In genomic region chr12:104498211-104498801, GRCh38 we compare ENCODE assay signal across 14 cellular contexts. TPM values are rescaled to one million over a fixed set of nuclear protein-coding genes. Genes with fewer than 3 reads are reported as not detected.
DNase-seq lines count a peak whose midpoint lies in the region; ATAC-seq and TF ChIP-seq lines count a peak whose summit lies in the region.
"Had no signal": no experiment of that assay in that cellular context is flagged by ENCODE, and none has a peak within 500 bp of the region (broad histone marks: within the 10 kb centered on the region; RNA-seq: fewer than 3 reads in every experiment).

No MANE protein-coding gene starts in this region.

- no peak for TF ChIP-seq CTCF in mesothelial cell of epicardium (IDR thresholded peaks at IDR 0.05; ENCODE audit: unreplicated experiment)
- no peak for TF ChIP-seq CTCF in GM10248 (IDR thresholded peaks at IDR 0.05; ENCODE audit: control extremely low read depth, extremely low read depth, low read depth, missing control alignments)
- no peak for TF ChIP-seq CTCF in sigmoid colon (IDR thresholded peaks at IDR 0.05)

- H3K4me1 ChIP-seq in BLaER1 treated with 17β-estradiol and CSF1 and Interleukin-3, amounts not matched to agents 10 nM and 100 nM = peaks cover 84 to 100% (median 98%) of the 10 kb centered on the region in 10 experiments
- H3K4me1 ChIP-seq in sigmoid colon = peaks cover 0 to 22% (median 12%) of the 10 kb centered on the region in 4 donors
- H3K4me1 ChIP-seq: Caco-2 had no signal

- TF ChIP-seq POLR2A in sigmoid colon (IDR thresholded peaks at IDR 0.05) = no peak

- no peaks in the 10 kb centered on the region for H3K27me3 ChIP-seq in BLaER1 treated with 17β-estradiol and CSF1 and Interleukin-3, amounts not matched to agents 10 nM and 100 nM
- no peaks in the 10 kb centered on the region for H3K27me3 ChIP-seq in sigmoid colon
- H3K27me3 ChIP-seq: esophagus muscularis mucosa had no signal

- H4K20me1 ChIP-seq in BLaER1 treated with 17β-estradiol and CSF1 and Interleukin-3, amounts not matched to agents 10 nM and 100 nM = peaks cover 51 to 100% (median 83%) of the 10 kb centered on the region in 11 experiments; a peak in 21 of 22 replicates

- WGBS in sigmoid colon, 2 donors = 73 to 84% methylated on average over 8 of the region's 8 CpGs

- peaks cover 0 to 70% (median 27%) of the 10 kb centered on the region in 11 experiments; a peak in 19 of 22 replicates for H3K36me3 ChIP-seq in BLaER1 treated with 17β-estradiol and CSF1 and Interleukin-3, amounts not matched to agents 10 nM and 100 nM
- H3K36me3 ChIP-seq in sigmoid colon = no peaks in the 10 kb centered on the region
- H3K36me3 ChIP-seq: esophagus muscularis mucosa had no signal

- H3K9me3 ChIP-seq in BLaER1 treated with 17β-estradiol and CSF1 and Interleukin-3, amounts not matched to agents 10 nM and 100 nM (replicated peaks in 1 of 11) = no peaks in the 10 kb centered on the region
- H3K9me3 ChIP-seq in sigmoid colon = no peaks in the 10 kb centered on the region
- H3K9me3 ChIP-seq: Caco-2, esophagus muscularis mucosa had no signal

- ATAC-seq in GM21619 (IDR thresholded peaks at IDR 0.05; ENCODE audit: unreplicated experiment) = no peak
- ATAC-seq: left lobe of liver, right cardiac atrium had no signal

- peaks cover 94% of the 10 kb centered on the region for H3K4me1 Mint-ChIP-seq in activated CD4-positive, alpha-beta memory T cell treated with anti-CD3 and anti-CD28 coated beads, Interleukin-2, amount 10 ng/mL, durations not matched to agents 7 days and 5 days
- peaks cover 42% of the 10 kb centered on the region for H3K4me1 Mint-ChIP-seq in mesothelial cell of epicardium

- intact Hi-C loops in sigmoid colon (cut with DNase I) = no loop called here

- peaks cover 54% of the 10 kb centered on the region for H3K36me3 Mint-ChIP-seq in activated CD4-positive, alpha-beta memory T cell treated with anti-CD3 and anti-CD28 coated beads, Interleukin-2, amount 10 ng/mL, durations not matched to agents 7 days and 5 days (ENCODE audit: low read depth)
- no peaks in the 10 kb centered on the region for H3K36me3 Mint-ChIP-seq in mesothelial cell of epicardium

- CTCF ChIA-PET in activated CD4-positive, alpha-beta memory T cell treated with anti-CD3 and anti-CD28 coated beads, Interleukin-2, amount 10 ng/mL, durations not matched to agents 7 days and 5 days (lab: Charles Lee) = interaction anchor here (0.6 kb wide), 1 partner anchor 284 kb away, joined by 3 read pairs; no protein-coding TSS in a partner anchor
- CTCF ChIA-PET in GM10248 (lab: Yijun Ruan, JAX) = no interaction called here

- no peaks in the 10 kb centered on the region for H3K9me3 Mint-ChIP-seq in activated CD4-positive, alpha-beta memory T cell treated with anti-CD3 and anti-CD28 coated beads, Interleukin-2, amount 10 ng/mL, durations not matched to agents 7 days and 5 days
- no peaks in the 10 kb centered on the region for H3K9me3 Mint-ChIP-seq in mesothelial cell of epicardium

- H3K4me3 Mint-ChIP-seq in activated CD4-positive, alpha-beta memory T cell treated with anti-CD3 and anti-CD28 coated beads, Interleukin-2, amount 10 ng/mL, durations not matched to agents 7 days and 5 days = peak overlapping the region; percentile 43
- no peak overlapping the region for H3K4me3 Mint-ChIP-seq in mesothelial cell of epicardium

- peak overlapping the region in 9 of 11 experiments; percentile 29 to 64 (median 38); a peak in 14 of 22 replicates for H3K9ac ChIP-seq in BLaER1 treated with 17β-estradiol and CSF1 and Interleukin-3, amounts not matched to agents 10 nM and 100 nM

- DNase-seq in LHCN-M2 (ENCODE audit: low read depth) (peak; percentile 22), mesothelial cell of epicardium (ENCODE audit: low spot score in 2 of 2, unreplicated experiment in 2 of 2) (no peak), NCI-H69 (lab: John Stamatoyannopoulos, UW) (no peak), GM10248 (ENCODE audit: extremely low spot score) (no peak), sigmoid colon (no peak)
- DNase-seq in activated CD4-positive, alpha-beta memory T cell treated with anti-CD3 and anti-CD28 coated beads, Interleukin-2, amount 10 ng/mL, durations not matched to agents 7 days and 5 days = peak; percentile 41
- DNase-seq: Caco-2, NCI-H2081, right cardiac atrium had no signal

- peak overlapping the region in 10 of 11 experiments; percentile 21 to 78 (median 69); a peak in 18 of 22 replicates for H3K27ac ChIP-seq in BLaER1 treated with 17β-estradiol and CSF1 and Interleukin-3, amounts not matched to agents 10 nM and 100 nM
- H3K27ac ChIP-seq in sigmoid colon = no peak overlapping the region
- H3K27ac ChIP-seq: esophagus muscularis mucosa, SK-N-MC had no signal

- peak overlapping the region; percentile 61 to 83 (median 77) for H3K4me2 ChIP-seq in BLaER1 treated with 17β-estradiol and CSF1 and Interleukin-3, amounts not matched to agents 10 nM and 100 nM

- H3K4me3 ChIP-seq in BLaER1 treated with 17β-estradiol and CSF1 and Interleukin-3, amounts not matched to agents 10 nM and 100 nM = no peak overlapping the region
- H3K4me3 ChIP-seq in sigmoid colon = no peak overlapping the region
- H3K4me3 ChIP-seq: esophagus muscularis mucosa, SK-N-MC had no signal

- H3K27ac Mint-ChIP-seq in activated CD4-positive, alpha-beta memory T cell treated with anti-CD3 and anti-CD28 coated beads, Interleukin-2, amount 10 ng/mL, durations not matched to agents 7 days and 5 days = peak overlapping the region; percentile 78
- peak overlapping the region; percentile 70 for H3K27ac Mint-ChIP-seq in mesothelial cell of epicardium

- H3K27me3 Mint-ChIP-seq in activated CD4-positive, alpha-beta memory T cell treated with anti-CD3 and anti-CD28 coated beads, Interleukin-2, amount 10 ng/mL, durations not matched to agents 7 days and 5 days = no peaks in the 10 kb centered on the region
- H3K27me3 Mint-ChIP-seq in mesothelial cell of epicardium (ENCODE audit: low read depth) = no peaks in the 10 kb centered on the region

- TF ChIP-seq EP300 in sigmoid colon (IDR thresholded peaks at IDR 0.05) = no peak

- POLR2A ChIA-PET in activated CD4-positive, alpha-beta memory T cell treated with anti-CD3 and anti-CD28 coated beads, Interleukin-2, amount 10 ng/mL, durations not matched to agents 7 days and 5 days (lab: Charles Lee) = interaction anchor here (0.8 to 1.5 kb wide), 4 partner anchors 17 to 41 kb away, joined by 3 to 8 read pairs (median 6); partner anchors contain the start of gene CHST11
- POLR2A ChIA-PET in GM10248 (lab: Yijun Ruan, JAX) = no interaction called here

RNA-seq across cellular contexts. Expression of gene CHST11, which starts 41.6 kb away (rescaled TPM):
- total RNA-seq in LHCN-M2 (2014; rRNA removed) (3.4 and 4.6 TPM in 2 replicates), mesothelial cell of epicardium (9.0 to 15.0 TPM (median 12.1 TPM) in 3 replicates), sigmoid colon (10 to 100 TPM in 2 of 4 donors, 1 to 10 TPM in 2; 9.9 to 22.8 (median 13.6) TPM)
- 3.1 TPM for polyA plus RNA-seq in LHCN-M2 (2012)
- 100 to 1,000 TPM; 124 to 125 TPM for total RNA-seq in activated CD4-positive, alpha-beta memory T cell treated with anti-CD3 and anti-CD28 coated beads, Interleukin-2, amount 10 ng/mL, durations not matched to agents 7 days and 5 days
- 10 to 100 TPM in 1 of 3 donors, 1 to 10 TPM in 1, under 1 TPM in 1; 0.60 to 10.2 (median 2.1) TPM for polyA plus RNA-seq in sigmoid colon

Comparison
In these comparisons a context has a peak if more than half of its experiments do, and no peak if none do; other contexts are left out.
1. H3K27ac ChIP-seq: peak in BLaER1 treated with 17β-estradiol and CSF1 and Interleukin-3, amounts not matched to agents 10 nM and 100 nM (10 of 11); none in sigmoid colon (0 of 4).
2. DNase-seq: peak in LHCN-M2 (single experiment) and activated CD4-positive, alpha-beta memory T cell treated with anti-CD3 and anti-CD28 coated beads, Interleukin-2, amount 10 ng/mL, durations not matched to agents 7 days and 5 days (single experiment); none in mesothelial cell of epicardium (0 of 2), NCI-H69 (single experiment), GM10248 (single experiment) and sigmoid colon (single experiment).